Comparison of ENCODE assay signal across 1 cellular context in genomic region chr16:75458439-75458838, GRCh38.
A peak's percentile ranks its signal among the peaks of the same experiment; 100 is the strongest.
TF ChIP-seq lines count a peak whose summit lies in the region.

No MANE protein-coding gene starts in this region.

TF ChIP-seq in HepG2, 621 proteins besides CTCF, POLR2A, EP300 and RAD21:
- TF ChIP-seq MAFK (conservative IDR thresholded peaks at IDR 0.05 in 1 of 2, IDR thresholded peaks at IDR 0.05 in 1 of 2; ENCODE audit: low read length in 2 of 2) (0 out of 4 replicates have a peak, but pooled peaks of 1 of the 2 experiments have one; percentile 1), CBX1 (IDR thresholded peaks at IDR 0.05; ENCODE audit: low read depth) (no peak), HOXA3 (CRISPR knock-in tag; IDR thresholded peaks at IDR 0.05) (no peak)
